ENCODE assay signal across 2 cellular contexts in the genomic region with DNA sequence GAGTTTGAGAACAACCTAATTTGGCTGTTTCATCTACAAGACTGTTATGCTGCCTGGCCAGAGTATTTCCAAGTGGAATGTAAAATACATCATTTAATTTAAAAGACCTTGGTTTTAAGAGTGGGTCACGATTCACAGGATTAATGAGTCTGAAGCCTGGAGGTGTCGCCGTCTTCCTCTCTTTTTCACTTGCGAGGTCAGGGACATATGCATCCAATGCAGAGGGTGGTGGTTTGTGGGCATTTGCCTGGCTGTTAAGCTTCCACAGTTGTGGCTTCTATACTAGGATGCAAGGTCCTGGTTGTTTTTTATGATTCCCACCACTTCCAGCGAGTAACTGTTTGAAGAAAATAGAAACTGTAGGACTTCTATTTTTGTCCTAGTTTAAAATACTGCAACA.
A peak's percentile ranks its signal among the peaks of the same experiment; 100 is the strongest.
TF ChIP-seq lines count a peak whose summit lies in the region.

No MANE protein-coding gene starts in this region.

TF ChIP-seq in GM23338, 12 proteins besides CTCF, POLR2A, EP300 and RAD21 (continues in another document):
- TF ChIP-seq, protein P1, sequence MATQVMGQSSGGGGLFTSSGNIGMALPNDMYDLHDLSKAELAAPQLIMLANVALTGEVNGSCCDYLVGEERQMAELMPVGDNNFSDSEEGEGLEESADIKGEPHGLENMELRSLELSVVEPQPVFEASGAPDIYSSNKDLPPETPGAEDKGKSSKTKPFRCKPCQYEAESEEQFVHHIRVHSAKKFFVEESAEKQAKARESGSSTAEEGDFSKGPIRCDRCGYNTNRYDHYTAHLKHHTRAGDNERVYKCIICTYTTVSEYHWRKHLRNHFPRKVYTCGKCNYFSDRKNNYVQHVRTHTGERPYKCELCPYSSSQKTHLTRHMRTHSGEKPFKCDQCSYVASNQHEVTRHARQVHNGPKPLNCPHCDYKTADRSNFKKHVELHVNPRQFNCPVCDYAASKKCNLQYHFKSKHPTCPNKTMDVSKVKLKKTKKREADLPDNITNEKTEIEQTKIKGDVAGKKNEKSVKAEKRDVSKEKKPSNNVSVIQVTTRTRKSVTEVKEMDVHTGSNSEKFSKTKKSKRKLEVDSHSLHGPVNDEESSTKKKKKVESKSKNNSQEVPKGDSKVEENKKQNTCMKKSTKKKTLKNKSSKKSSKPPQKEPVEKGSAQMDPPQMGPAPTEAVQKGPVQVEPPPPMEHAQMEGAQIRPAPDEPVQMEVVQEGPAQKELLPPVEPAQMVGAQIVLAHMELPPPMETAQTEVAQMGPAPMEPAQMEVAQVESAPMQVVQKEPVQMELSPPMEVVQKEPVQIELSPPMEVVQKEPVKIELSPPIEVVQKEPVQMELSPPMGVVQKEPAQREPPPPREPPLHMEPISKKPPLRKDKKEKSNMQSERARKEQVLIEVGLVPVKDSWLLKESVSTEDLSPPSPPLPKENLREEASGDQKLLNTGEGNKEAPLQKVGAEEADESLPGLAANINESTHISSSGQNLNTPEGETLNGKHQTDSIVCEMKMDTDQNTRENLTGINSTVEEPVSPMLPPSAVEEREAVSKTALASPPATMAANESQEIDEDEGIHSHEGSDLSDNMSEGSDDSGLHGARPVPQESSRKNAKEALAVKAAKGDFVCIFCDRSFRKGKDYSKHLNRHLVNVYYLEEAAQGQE (IDR thresholded peaks at IDR 0.05; ENCODE audit: unreplicated experiment): no peak
- TF ChIP-seq ZNF114 (CRISPR knock-in tag; IDR thresholded peaks at IDR 0.05): no peak
- TF ChIP-seq EZH2phosphoT487 (IDR thresholded peaks at IDR 0.05; ENCODE audit: unreplicated experiment): no peak
- TF ChIP-seq, protein P2, sequence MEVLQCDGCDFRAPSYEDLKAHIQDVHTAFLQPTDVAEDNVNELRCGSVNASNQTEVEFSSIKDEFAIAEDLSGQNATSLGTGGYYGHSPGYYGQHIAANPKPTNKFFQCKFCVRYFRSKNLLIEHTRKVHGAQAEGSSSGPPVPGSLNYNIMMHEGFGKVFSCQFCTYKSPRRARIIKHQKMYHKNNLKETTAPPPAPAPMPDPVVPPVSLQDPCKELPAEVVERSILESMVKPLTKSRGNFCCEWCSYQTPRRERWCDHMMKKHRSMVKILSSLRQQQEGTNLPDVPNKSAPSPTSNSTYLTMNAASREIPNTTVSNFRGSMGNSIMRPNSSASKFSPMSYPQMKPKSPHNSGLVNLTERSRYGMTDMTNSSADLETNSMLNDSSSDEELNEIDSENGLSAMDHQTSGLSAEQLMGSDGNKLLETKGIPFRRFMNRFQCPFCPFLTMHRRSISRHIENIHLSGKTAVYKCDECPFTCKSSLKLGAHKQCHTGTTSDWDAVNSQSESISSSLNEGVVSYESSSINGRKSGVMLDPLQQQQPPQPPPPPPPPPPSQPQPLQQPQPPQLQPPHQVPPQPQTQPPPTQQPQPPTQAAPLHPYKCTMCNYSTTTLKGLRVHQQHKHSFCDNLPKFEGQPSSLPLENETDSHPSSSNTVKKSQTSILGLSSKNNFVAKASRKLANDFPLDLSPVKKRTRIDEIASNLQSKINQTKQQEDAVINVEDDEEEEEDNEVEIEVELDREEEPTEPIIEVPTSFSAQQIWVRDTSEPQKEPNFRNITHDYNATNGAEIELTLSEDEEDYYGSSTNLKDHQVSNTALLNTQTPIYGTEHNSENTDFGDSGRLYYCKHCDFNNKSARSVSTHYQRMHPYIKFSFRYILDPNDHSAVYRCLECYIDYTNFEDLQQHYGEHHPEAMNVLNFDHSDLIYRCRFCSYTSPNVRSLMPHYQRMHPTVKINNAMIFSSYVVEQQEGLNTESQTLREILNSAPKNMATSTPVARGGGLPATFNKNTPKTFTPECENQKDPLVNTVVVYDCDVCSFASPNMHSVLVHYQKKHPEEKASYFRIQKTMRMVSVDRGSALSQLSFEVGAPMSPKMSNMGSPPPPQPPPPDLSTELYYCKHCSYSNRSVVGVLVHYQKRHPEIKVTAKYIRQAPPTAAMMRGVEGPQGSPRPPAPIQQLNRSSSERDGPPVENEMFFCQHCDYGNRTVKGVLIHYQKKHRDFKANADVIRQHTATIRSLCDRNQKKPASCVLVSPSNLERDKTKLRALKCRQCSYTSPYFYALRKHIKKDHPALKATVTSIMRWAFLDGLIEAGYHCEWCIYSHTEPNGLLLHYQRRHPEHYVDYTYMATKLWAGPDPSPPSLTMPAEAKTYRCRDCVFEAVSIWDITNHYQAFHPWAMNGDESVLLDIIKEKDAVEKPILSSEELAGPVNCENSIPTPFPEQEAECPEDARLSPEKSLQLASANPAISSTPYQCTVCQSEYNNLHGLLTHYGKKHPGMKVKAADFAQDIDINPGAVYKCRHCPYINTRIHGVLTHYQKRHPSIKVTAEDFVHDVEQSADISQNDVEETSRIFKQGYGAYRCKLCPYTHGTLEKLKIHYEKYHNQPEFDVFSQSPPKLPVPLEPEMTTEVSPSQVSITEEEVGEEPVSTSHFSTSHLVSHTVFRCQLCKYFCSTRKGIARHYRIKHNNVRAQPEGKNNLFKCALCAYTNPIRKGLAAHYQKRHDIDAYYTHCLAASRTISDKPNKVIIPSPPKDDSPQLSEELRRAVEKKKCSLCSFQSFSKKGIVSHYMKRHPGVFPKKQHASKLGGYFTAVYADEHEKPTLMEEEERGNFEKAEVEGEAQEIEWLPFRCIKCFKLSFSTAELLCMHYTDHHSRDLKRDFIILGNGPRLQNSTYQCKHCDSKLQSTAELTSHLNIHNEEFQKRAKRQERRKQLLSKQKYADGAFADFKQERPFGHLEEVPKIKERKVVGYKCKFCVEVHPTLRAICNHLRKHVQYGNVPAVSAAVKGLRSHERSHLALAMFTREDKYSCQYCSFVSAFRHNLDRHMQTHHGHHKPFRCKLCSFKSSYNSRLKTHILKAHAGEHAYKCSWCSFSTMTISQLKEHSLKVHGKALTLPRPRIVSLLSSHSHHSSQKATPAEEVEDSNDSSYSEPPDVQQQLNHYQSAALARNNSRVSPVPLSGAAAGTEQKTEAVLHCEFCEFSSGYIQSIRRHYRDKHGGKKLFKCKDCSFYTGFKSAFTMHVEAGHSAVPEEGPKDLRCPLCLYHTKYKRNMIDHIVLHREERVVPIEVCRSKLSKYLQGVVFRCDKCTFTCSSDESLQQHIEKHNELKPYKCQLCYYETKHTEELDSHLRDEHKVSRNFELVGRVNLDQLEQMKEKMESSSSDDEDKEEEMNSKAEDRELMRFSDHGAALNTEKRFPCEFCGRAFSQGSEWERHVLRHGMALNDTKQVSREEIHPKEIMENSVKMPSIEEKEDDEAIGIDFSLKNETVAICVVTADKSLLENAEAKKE (CRISPR knock-in tag; IDR thresholded peaks at IDR 0.05): no peak
- no peak for TF ChIP-seq ZNF331 (CRISPR knock-in tag; IDR thresholded peaks at IDR 0.05; ENCODE audit: low read depth)
- TF ChIP-seq STAT1 (IDR thresholded peaks at IDR 0.05; ENCODE audit: unreplicated experiment): no peak
- no peak for TF ChIP-seq CREB1 (CRISPR knock-in tag; IDR thresholded peaks at IDR 0.05; ENCODE audit: low read depth)
- no peak for TF ChIP-seq EZH2 (IDR thresholded peaks at IDR 0.05; ENCODE audit: low read depth, unreplicated experiment)
- TF ChIP-seq, protein P3, sequence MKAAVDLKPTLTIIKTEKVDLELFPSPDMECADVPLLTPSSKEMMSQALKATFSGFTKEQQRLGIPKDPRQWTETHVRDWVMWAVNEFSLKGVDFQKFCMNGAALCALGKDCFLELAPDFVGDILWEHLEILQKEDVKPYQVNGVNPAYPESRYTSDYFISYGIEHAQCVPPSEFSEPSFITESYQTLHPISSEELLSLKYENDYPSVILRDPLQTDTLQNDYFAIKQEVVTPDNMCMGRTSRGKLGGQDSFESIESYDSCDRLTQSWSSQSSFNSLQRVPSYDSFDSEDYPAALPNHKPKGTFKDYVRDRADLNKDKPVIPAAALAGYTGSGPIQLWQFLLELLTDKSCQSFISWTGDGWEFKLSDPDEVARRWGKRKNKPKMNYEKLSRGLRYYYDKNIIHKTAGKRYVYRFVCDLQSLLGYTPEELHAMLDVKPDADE (IDR thresholded peaks at IDR 0.05): no peak
- TF ChIP-seq JUNB (IDR thresholded peaks at IDR 0.05; ENCODE audit: unreplicated experiment): no peak

TF ChIP-seq in K562, 482 proteins besides CTCF, POLR2A, EP300 and RAD21:
- TF ChIP-seq NCOA4 (IDR thresholded peaks at IDR 0.05; ENCODE audit: partially characterized antibody): no peak
- 0 out of 2 replicates have a peak, but pooled peaks have one; percentile 14 for TF ChIP-seq ARID2 (IDR thresholded peaks at IDR 0.05)
- TF ChIP-seq SMC3 (conservative IDR thresholded peaks at IDR 0.05; ENCODE audit: insufficient read depth, low read depth, low read length): 0 out of 2 replicates have a peak, but pooled peaks have one; percentile 20
- TF ChIP-seq, protein P4, sequence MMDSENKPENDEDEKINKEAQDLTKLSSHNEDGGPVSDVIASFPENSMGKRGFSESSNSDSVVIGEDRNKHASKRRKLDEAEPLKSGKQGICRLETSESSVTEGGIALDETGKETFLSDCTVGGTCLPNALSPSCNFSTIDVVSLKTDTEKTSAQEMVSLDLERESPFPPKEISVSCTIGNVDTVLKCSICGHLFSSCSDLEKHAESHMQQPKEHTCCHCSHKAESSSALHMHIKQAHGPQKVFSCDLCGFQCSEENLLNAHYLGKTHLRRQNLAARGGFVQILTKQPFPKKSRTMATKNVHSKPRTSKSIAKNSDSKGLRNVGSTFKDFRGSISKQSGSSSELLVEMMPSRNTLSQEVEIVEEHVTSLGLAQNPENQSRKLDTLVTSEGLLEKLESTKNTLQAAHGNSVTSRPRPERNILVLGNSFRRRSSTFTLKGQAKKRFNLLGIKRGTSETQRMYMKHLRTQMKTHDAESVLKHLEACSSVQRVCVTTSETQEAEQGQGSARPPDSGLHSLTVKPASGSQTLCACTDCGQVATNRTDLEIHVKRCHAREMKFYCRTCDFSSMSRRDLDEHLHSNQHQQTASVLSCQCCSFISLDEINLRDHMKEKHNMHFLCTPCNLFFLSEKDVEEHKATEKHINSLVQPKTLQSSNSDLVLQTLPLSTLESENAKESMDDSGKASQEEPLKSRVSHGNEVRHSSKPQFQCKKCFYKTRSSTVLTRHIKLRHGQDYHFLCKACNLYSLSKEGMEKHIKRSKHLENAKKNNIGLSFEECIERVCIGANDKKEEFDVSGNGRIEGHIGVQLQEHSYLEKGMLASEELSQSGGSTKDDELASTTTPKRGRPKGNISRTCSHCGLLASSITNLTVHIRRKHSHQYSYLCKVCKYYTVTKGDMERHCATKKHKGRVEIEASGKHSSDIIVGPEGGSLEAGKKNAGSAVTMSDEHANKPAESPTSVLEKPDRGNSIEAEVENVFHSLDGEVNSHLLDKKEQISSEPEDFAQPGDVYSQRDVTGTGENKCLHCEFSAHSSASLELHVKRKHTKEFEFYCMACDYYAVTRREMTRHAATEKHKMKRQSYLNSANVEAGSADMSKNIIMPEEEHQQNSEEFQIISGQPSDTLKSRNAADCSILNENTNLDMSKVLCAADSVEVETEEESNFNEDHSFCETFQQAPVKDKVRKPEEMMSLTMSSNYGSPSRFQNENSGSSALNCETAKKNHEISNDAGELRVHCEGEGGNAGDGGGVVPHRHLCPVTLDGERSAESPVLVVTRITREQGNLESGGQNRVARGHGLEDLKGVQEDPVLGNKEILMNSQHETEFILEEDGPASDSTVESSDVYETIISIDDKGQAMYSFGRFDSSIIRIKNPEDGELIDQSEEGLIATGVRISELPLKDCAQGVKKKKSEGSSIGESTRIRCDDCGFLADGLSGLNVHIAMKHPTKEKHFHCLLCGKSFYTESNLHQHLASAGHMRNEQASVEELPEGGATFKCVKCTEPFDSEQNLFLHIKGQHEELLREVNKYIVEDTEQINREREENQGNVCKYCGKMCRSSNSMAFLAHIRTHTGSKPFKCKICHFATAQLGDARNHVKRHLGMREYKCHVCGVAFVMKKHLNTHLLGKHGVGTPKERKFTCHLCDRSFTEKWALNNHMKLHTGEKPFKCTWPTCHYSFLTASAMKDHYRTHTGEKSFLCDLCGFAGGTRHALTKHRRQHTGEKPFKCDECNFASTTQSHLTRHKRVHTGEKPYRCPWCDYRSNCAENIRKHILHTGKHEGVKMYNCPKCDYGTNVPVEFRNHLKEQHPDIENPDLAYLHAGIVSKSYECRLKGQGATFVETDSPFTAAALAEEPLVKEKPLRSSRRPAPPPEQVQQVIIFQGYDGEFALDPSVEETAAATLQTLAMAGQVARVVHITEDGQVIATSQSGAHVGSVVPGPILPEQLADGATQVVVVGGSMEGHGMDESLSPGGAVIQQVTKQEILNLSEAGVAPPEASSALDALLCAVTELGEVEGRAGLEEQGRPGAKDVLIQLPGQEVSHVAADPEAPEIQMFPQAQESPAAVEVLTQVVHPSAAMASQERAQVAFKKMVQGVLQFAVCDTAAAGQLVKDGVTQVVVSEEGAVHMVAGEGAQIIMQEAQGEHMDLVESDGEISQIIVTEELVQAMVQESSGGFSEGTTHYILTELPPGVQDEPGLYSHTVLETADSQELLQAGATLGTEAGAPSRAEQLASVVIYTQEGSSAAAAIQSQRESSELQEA (IDR thresholded peaks at IDR 0.05; ENCODE audit: low read depth): no peak
